ENCODE assay signal across 20 cellular contexts in genomic region chr4:129446074-129446473, GRCh38.
DNase-seq lines count a peak whose midpoint lies in the region; ATAC-seq and TF ChIP-seq lines count a peak whose summit lies in the region.
"Had no signal": no experiment of that assay in that cellular context is flagged by ENCODE, and none has a peak within 500 bp of the region (broad histone marks: within the 10 kb centered on the region; RNA-seq: fewer than 3 reads in every experiment).

No MANE protein-coding gene starts in this region.

- H3K27me3 Mint-ChIP-seq in WTC11 (ENCODE audit: low read depth), result no peaks in the 10 kb centered on the region
- H3K27me3 Mint-ChIP-seq: activated T-cell treated with anti-CD3 and anti-CD28 coated beads, Interleukin-2, amount 50 U/mL, for 24 hours had no signal

- ATAC-seq in WTC11, result peak; percentile 81
- ATAC-seq: A549, HepG2 had no signal

- TF ChIP-seq CTCF in A673 (conservative IDR thresholded peaks at IDR 0.05; ENCODE audit: low read depth, low read length) (no peak), WTC11 (IDR thresholded peaks at IDR 0.05) (no peak)

- H3K9me3 ChIP-seq in A673 (ENCODE audit: low read depth, low read length, poor library complexity, severe bottlenecking), result no peaks in the 10 kb centered on the region
- no peaks in the 10 kb centered on the region for H3K9me3 ChIP-seq in MG63
- H3K9me3 ChIP-seq: A549, HAP-1 had no signal

- H3K9me3 Mint-ChIP-seq in WTC11, result peaks cover 13% of the 10 kb centered on the region
- H3K9me3 Mint-ChIP-seq: activated T-cell treated with anti-CD3 and anti-CD28 coated beads, Interleukin-2, amount 50 U/mL, for 24 hours had no signal

- no peak overlapping the region for H3K4me3 Mint-ChIP-seq in WTC11
- H3K4me3 Mint-ChIP-seq: activated T-cell treated with anti-CD3 and anti-CD28 coated beads, Interleukin-2, amount 50 U/mL, for 24 hours; CD4-positive, alpha-beta memory T cell had no signal

- CTCF ChIA-PET in A673 (lab: Charles Lee), result no interaction called here
- CTCF ChIA-PET in WTC11 (lab: Charles Lee), result no interaction called here

- H3K27ac Mint-ChIP-seq in WTC11, result no peak overlapping the region
- H3K27ac Mint-ChIP-seq: activated T-cell treated with anti-CD3 and anti-CD28 coated beads, Interleukin-2, amount 50 U/mL, for 24 hours; CD4-positive, alpha-beta memory T cell had no signal

- H3K4me1 ChIP-seq in A673 (ENCODE audit: insufficient read depth, low read length, poor library complexity, severe bottlenecking), result no peaks in the 10 kb centered on the region
- H3K4me1 ChIP-seq: A549, HAP-1, spleen had no signal

- peaks cover 6% of the 10 kb centered on the region for H3K4me1 Mint-ChIP-seq in WTC11
- H3K4me1 Mint-ChIP-seq: CD4-positive, alpha-beta memory T cell had no signal

- POLR2A ChIA-PET in A673 (lab: Charles Lee; ENCODE audit: low non-redundant PET) (no interaction called here), WTC11 (lab: Charles Lee) (no interaction called here)

- H3K4me3 ChIP-seq in A673 (ENCODE audit: low read depth, low read length, poor library complexity, severe bottlenecking), result no peak overlapping the region
- no peak overlapping the region for H3K4me3 ChIP-seq in MG63
- H3K4me3 ChIP-seq: A549, HAP-1, spleen had no signal

- intact Hi-C loops in A673 (cut with micrococcal nuclease; ENCODE audit: unreplicated experiment), result no loop called here

- DNase-seq in A673 (ENCODE audit: low spot score) (peak; percentile 67), MG63 (peak; percentile 68), WTC11 (ENCODE audit: low spot score) (peak; percentile 11), iPS DF 4.7 (ENCODE audit: extremely low read depth, low spot score) (peak; percentile 19), NCI-H510A (lab: John Stamatoyannopoulos, UW) (no peak), NCI-H1930 (lab: John Stamatoyannopoulos, UW) (no peak)
- no peak for DNase-seq in effector CD4-positive, alpha-beta T cell
- DNase-seq in stimulated activated naive CD4-positive, alpha-beta T cell (lab: John Stamatoyannopoulos, UW), result no peak
- DNase-seq: activated CD4-positive, alpha-beta T cell treated with anti-CD3 and anti-CD28 coated beads, Interleukin-2, amount 50 U/mL, for 4 hours; activated T-cell treated with anti-CD3 and anti-CD28 coated beads, Interleukin-2, amount 50 U/mL, for 24 hours; CD4-positive, alpha-beta memory T cell; cerebellar nuclear complex; NCI-H2081 treated with DMSO at 0.1 percent for 48 hours; posterior cingulate gyrus; SIG-M5; spleen; stimulated activated naive CD4-positive, alpha-beta T cell treated with Interleukin-2 at 50 U/mL for 16 hours had no signal

- H3K36me3 Mint-ChIP-seq in WTC11, result no peaks in the 10 kb centered on the region
- H3K36me3 Mint-ChIP-seq: CD4-positive, alpha-beta memory T cell had no signal

- no peak overlapping the region for H3K27ac ChIP-seq in A673 (ENCODE audit: low read depth, low read length, poor library complexity, severe bottlenecking)
- H3K27ac ChIP-seq: A549, spleen had no signal

- H3K27me3 ChIP-seq in A673 (replicated peaks; ENCODE audit: insufficient read depth, low read depth, low read length, poor library complexity) (no peaks in the 10 kb centered on the region), MG63 (no peaks in the 10 kb centered on the region)
- H3K27me3 ChIP-seq: spleen had no signal

- H3K36me3 ChIP-seq in A673 (ENCODE audit: insufficient read depth, low read length, poor library complexity, severe bottlenecking) (no peaks in the 10 kb centered on the region), MG63 (no peaks in the 10 kb centered on the region)
- H3K36me3 ChIP-seq: HAP-1, spleen had no signal

- BruUV-seq in A673 (replicated peaks; lab: Mats Ljungman, UMichigan), result no TSS peak

TF ChIP-seq in WTC11, 78 proteins besides CTCF, POLR2A, EP300 and RAD21:
- TF ChIP-seq ZNF532 (CRISPR knock-in tag; IDR thresholded peaks at IDR 0.05; ENCODE audit: borderline replicate concordance) (no peak), MXD4 (CRISPR knock-in tag; IDR thresholded peaks at IDR 0.05; ENCODE audit: borderline replicate concordance) (no peak), ATF2 (CRISPR knock-in tag; IDR thresholded peaks at IDR 0.05; ENCODE audit: borderline replicate concordance, low read depth) (no peak), FOXP1 (CRISPR knock-in tag; IDR thresholded peaks at IDR 0.05; ENCODE audit: borderline replicate concordance) (no peak), ZNF416 (CRISPR knock-in tag; IDR thresholded peaks at IDR 0.05) (no peak), JUN (CRISPR knock-in tag; IDR thresholded peaks at IDR 0.05) (no peak), ZNF219 (CRISPR knock-in tag; IDR thresholded peaks at IDR 0.05; ENCODE audit: borderline replicate concordance) (no peak), JAZF1 (CRISPR knock-in tag; IDR thresholded peaks at IDR 0.05) (no peak), NR3C1 (CRISPR knock-in tag; conservative IDR thresholded peaks at IDR 0.05; ENCODE audit: low read depth) (no peak), ZNF671 (CRISPR knock-in tag; IDR thresholded peaks at IDR 0.05) (no peak), ZNF317 (CRISPR knock-in tag; IDR thresholded peaks at IDR 0.05; ENCODE audit: borderline replicate concordance, low read depth) (no peak), CDX4 (CRISPR knock-in tag; IDR thresholded peaks at IDR 0.05; ENCODE audit: borderline replicate concordance) (no peak), OVOL2 (CRISPR knock-in tag; IDR thresholded peaks at IDR 0.05; ENCODE audit: borderline replicate concordance) (no peak), FOXP4 (CRISPR knock-in tag; IDR thresholded peaks at IDR 0.05) (no peak)
TF ChIP-seq in WTC11: peak in this region for 0.

Comparison
In these comparisons a context has a peak if more than half of its experiments do, and no peak if none do; other contexts are left out.
1. DNase-seq: peak in A673 (single experiment), MG63 (single experiment), WTC11 (single experiment) and iPS DF 4.7 (single experiment); none in NCI-H510A (single experiment), NCI-H1930 (0 of 2), effector CD4-positive, alpha-beta T cell (single experiment) and stimulated activated naive CD4-positive, alpha-beta T cell (0 of 6).